Comparison of ENCODE assay signal across 20 cellular contexts in genomic region chr22:46178755-46179505, GRCh38. TPM values are rescaled to one million over a fixed set of nuclear protein-coding genes. Genes with fewer than 3 reads are reported as not detected.
A peak's percentile ranks its signal among the peaks of the same experiment; 100 is the strongest.
DNase-seq lines count a peak whose midpoint lies in the region; ATAC-seq and TF ChIP-seq lines count a peak whose summit lies in the region.
"Had no signal": no experiment of that assay in that cellular context is flagged by ENCODE, and none has a peak within 500 bp of the region (broad histone marks: within the 10 kb centered on the region; RNA-seq: fewer than 3 reads in every experiment).

No MANE protein-coding gene starts in this region.

- H3K4me1 ChIP-seq in RWPE2 (ENCODE audit: insufficient read depth, poor library complexity, severe bottlenecking) = peaks cover 11% of the 10 kb centered on the region

- no peak overlapping the region for H3K27ac Mint-ChIP-seq in activated CD4-positive, alpha-beta T cell treated with anti-CD3 and anti-CD28 coated beads, Interleukin-2, amount 10 ng/mL, durations not matched to agents 24 days and 14 days
- no peak overlapping the region for H3K27ac Mint-ChIP-seq in endothelial cell (ENCODE audit: unreplicated experiment)
- H3K27ac Mint-ChIP-seq: B cell, CD14-positive monocyte had no signal

- peaks cover 3% of the 10 kb centered on the region; the same call in 1 of the 2 replicates for H3K36me3 ChIP-seq in RWPE2 (ENCODE audit: low read depth)

- H3K27me3 ChIP-seq in RWPE2 (ENCODE audit: insufficient read depth, poor library complexity, severe bottlenecking) = no peaks in the 10 kb centered on the region
- H3K27me3 ChIP-seq: SJSA1 had no signal

- intact Hi-C loops in activated CD4-positive, alpha-beta T cell treated with anti-CD3 and anti-CD28 coated beads, Interleukin-2, amount 10 ng/mL, durations not matched to agents 24 days and 14 days (cut with micrococcal nuclease) = no loop called here

- H3K9me3 Mint-ChIP-seq in activated CD4-positive, alpha-beta T cell treated with anti-CD3 and anti-CD28 coated beads, Interleukin-2, amount 10 ng/mL, durations not matched to agents 24 days and 14 days = peaks cover 31% of the 10 kb centered on the region
- H3K9me3 Mint-ChIP-seq in endothelial cell (ENCODE audit: unreplicated experiment) = peaks cover 27% of the 10 kb centered on the region

- no peak for TF ChIP-seq CTCF in 22Rv1 (IDR thresholded peaks at IDR 0.05)
- no peak for TF ChIP-seq CTCF in RWPE2 (IDR thresholded peaks at IDR 0.05; ENCODE audit: poor library complexity, severe bottlenecking)
- no peak for TF ChIP-seq CTCF in endothelial cell (IDR thresholded peaks at IDR 0.05; ENCODE audit: unreplicated experiment)

- no peaks in the 10 kb centered on the region for H3K4me1 Mint-ChIP-seq in activated CD4-positive, alpha-beta T cell treated with anti-CD3 and anti-CD28 coated beads, Interleukin-2, amount 10 ng/mL, durations not matched to agents 24 days and 14 days
- H3K4me1 Mint-ChIP-seq in endothelial cell (ENCODE audit: unreplicated experiment) = no peaks in the 10 kb centered on the region
- H3K4me1 Mint-ChIP-seq: B cell had no signal

- H3K9me3 ChIP-seq in RWPE2 (ENCODE audit: severe bottlenecking) = peaks cover 3% of the 10 kb centered on the region

- H3K27ac ChIP-seq in 22Rv1 (peak overlapping the region; percentile 23; the same call in 1 of the 2 replicates), RWPE2 (ENCODE audit: poor library complexity, severe bottlenecking) (peak overlapping the region; percentile 52)
- H3K27ac ChIP-seq: KMS-11, SJSA1 had no signal

- H3K27me3 Mint-ChIP-seq in activated CD4-positive, alpha-beta T cell treated with anti-CD3 and anti-CD28 coated beads, Interleukin-2, amount 10 ng/mL, durations not matched to agents 24 days and 14 days = no peaks in the 10 kb centered on the region
- no peaks in the 10 kb centered on the region for H3K27me3 Mint-ChIP-seq in endothelial cell (ENCODE audit: unreplicated experiment)
- H3K27me3 Mint-ChIP-seq: B cell had no signal

- DNase-seq in HCEC 1CT (peak; percentile 71), RWPE2 (ENCODE audit: low spot score) (no peak), kidney tubule cell (ENCODE audit: low spot score) (peak; percentile 33), endothelial cell (ENCODE audit: low spot score) (no peak), GF-D8 (lab: John Stamatoyannopoulos, UW) (no peak), Kasumi-1 (lab: John Stamatoyannopoulos, UW) (no peak)
- DNase-seq in activated CD4-positive, alpha-beta T cell treated with anti-CD3 and anti-CD28 coated beads, Interleukin-2, amount 10 ng/mL, durations not matched to agents 24 days and 14 days = no peak
- DNase-seq: NCI-H1417, NCI-H1694 treated with DMSO at 0.1 percent for 48 hours, NCI-H2081 treated with DMSO at 0.1 percent for 48 hours, NCI-H2171 treated with DMSO at 0.1 percent for 48 hours, NCI-H524 treated with DMSO at 0.1 percent for 48 hours, NCI-H82, T-helper 1 cell had no signal

- no peak overlapping the region for H3K4me3 Mint-ChIP-seq in activated CD4-positive, alpha-beta T cell treated with anti-CD3 and anti-CD28 coated beads, Interleukin-2, amount 10 ng/mL, durations not matched to agents 24 days and 14 days
- H3K4me3 Mint-ChIP-seq in endothelial cell (ENCODE audit: unreplicated experiment) = no peak overlapping the region
- H3K4me3 Mint-ChIP-seq: B cell, CD14-positive monocyte had no signal

- no peak overlapping the region for H3K4me3 ChIP-seq in RWPE2 (ENCODE audit: severe bottlenecking)
- H3K4me3 ChIP-seq: SJSA1 had no signal

- peaks cover 53% of the 10 kb centered on the region for H3K36me3 Mint-ChIP-seq in activated CD4-positive, alpha-beta T cell treated with anti-CD3 and anti-CD28 coated beads, Interleukin-2, amount 10 ng/mL, durations not matched to agents 24 days and 14 days (ENCODE audit: low read depth)
- peaks cover 58% of the 10 kb centered on the region for H3K36me3 Mint-ChIP-seq in endothelial cell (ENCODE audit: low read depth, unreplicated experiment)

- ATAC-seq in RWPE2 (ENCODE audit: low read depth) = peak; percentile 81
- ATAC-seq: Right ventricle myocardium inferior had no signal

RNA-seq across cellular contexts. Expression of gene PPARA, which starts 28.6 kb away (rescaled TPM):
- 13.0 and 14.4 TPM in 2 replicates for total RNA-seq in activated CD4-positive, alpha-beta T cell treated with anti-CD3 and anti-CD28 coated beads, Interleukin-2, amount 10 ng/mL, durations not matched to agents 24 days and 14 days
- total RNA-seq in endothelial cell (ENCODE audit: unreplicated experiment) = 12.6 TPM

Comparison
In these comparisons a context has a peak if more than half of its experiments do, and no peak if none do; other contexts are left out.
1. DNase-seq: peak in HCEC 1CT (single experiment) and kidney tubule cell (single experiment); none in RWPE2 (single experiment), activated CD4-positive, alpha-beta T cell treated with anti-CD3 and anti-CD28 coated beads, Interleukin-2, amount 10 ng/mL, durations not matched to agents 24 days and 14 days (single experiment), endothelial cell (single experiment), GF-D8 (single experiment) and Kasumi-1 (0 of 2).